In the genomic region with DNA sequence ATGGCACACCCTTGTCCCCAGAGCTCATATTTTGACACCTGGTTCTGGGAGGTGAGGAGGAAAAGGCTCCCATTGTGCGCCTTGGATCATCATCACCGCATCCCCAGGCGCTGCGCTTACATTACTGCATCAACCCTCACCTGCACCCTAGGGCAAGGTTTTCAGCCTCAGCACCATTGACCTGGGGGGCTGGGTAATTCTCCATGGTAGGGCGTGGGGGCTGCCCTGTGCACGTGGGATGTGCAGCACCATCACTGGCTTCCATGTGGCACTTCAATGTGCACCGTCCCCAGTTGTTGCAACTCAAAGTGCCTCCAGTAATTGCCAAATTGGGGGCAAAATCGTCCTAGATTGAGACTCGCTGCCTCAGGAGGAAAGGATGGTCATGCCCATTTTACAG, we compare ENCODE assay signal across 26 cellular contexts.
"Had no signal": no experiment of that assay in that cellular context is flagged by ENCODE, and none has a peak within 500 bp of the region (broad histone marks: within the 10 kb centered on the region; RNA-seq: fewer than 3 reads in every experiment).

No MANE protein-coding gene starts in this region.

- H3K79me2 ChIP-seq: hepatocyte, parathyroid adenoma had no signal

- H3K27ac ChIP-seq: brain microvascular endothelial cell, hepatocyte, parathyroid adenoma, psoas muscle, thyroid gland had no signal

- H2AFZ ChIP-seq: hepatocyte, parathyroid adenoma had no signal

- H3K4me3 Mint-ChIP-seq: activated naive CD4-positive, alpha-beta T cell treated with anti-CD3 and anti-CD28 coated beads, Interleukin-2, amount 10 ng/mL, durations not matched to agents 7 days and 5 days; activated naive CD8-positive, alpha-beta T cell treated with anti-CD3 and anti-CD28 coated beads, Interleukin-2, amount 10 ng/mL, durations not matched to agents 7 days and 5 days; stimulated activated naive B cell treated with anti-CD40 and anti-IgM and Interleukin-4, amounts not matched to agents 10 μg/mL and 1 μg/mL and 100 μg/mL, for 72 hours; T-helper 2 cell treated with Interferon-gamma antibody and Interleukin-4, amounts not matched to agents 5 μg/mL and 100 μg/mL, for 36 hours had no signal

- DNase-seq: activated CD4-positive, alpha-beta T cell treated with anti-CD3 and anti-CD28 coated beads for 48 hours; activated CD4-positive, alpha-beta T cell treated with anti-CD3 and anti-CD28 coated beads, Interleukin-2, amount 50 U/mL, for 48 hours; activated CD8-positive, alpha-beta memory T cell treated with anti-CD3 and anti-CD28 coated beads, Interleukin-2, amount 50 U/mL, for 4 hours; activated gamma-delta T cell; activated naive CD4-positive, alpha-beta T cell treated with anti-CD3 and anti-CD28 coated beads, Interleukin-2, amount 10 ng/mL, durations not matched to agents 7 days and 5 days; activated naive CD8-positive, alpha-beta T cell treated with anti-CD3 and anti-CD28 coated beads, Interleukin-2, amount 10 ng/mL, durations not matched to agents 7 days and 5 days; activated T-cell treated with anti-CD3 and anti-CD28 coated beads, Interleukin-2, amount 50 U/mL, for 1 hour; brain microvascular endothelial cell; dorsolateral prefrontal cortex; effector memory CD4-positive, alpha-beta T cell; gastrocnemius medialis; mammary epithelial cell; stimulated activated CD4-positive, alpha-beta T cell treated with anti-CD3 and anti-CD28 coated beads, Interleukin-15, amount 100 ng/mL, for 24 hours; stimulated activated CD4-positive, alpha-beta T cell treated with anti-CD3 and anti-CD28 coated beads, Interleukin-2, amount 100 ng/mL, for 24 hours; stimulated activated naive B cell treated with anti-CD40 and anti-IgM and Interleukin-4, amounts not matched to agents 10 μg/mL and 1 μg/mL and 100 μg/mL, for 72 hours; upper lobe of right lung had no signal

- ATAC-seq: gastrocnemius medialis; left cardiac atrium; psoas muscle; stimulated activated naive B cell treated with anti-CD40 and anti-IgM and Interleukin-4, amounts not matched to agents 10 μg/mL and 1 μg/mL and 100 μg/mL, for 72 hours; upper lobe of right lung had no signal

- H3K4me2 ChIP-seq: hepatocyte had no signal

- H3K9me3 ChIP-seq: ascending aorta, gastrocnemius medialis, psoas muscle, right atrium auricular region, stomach, thyroid gland, upper lobe of right lung had no signal

- H3K27ac Mint-ChIP-seq: activated naive CD4-positive, alpha-beta T cell treated with anti-CD3 and anti-CD28 coated beads, Interleukin-2, amount 10 ng/mL, durations not matched to agents 7 days and 5 days; activated naive CD8-positive, alpha-beta T cell treated with anti-CD3 and anti-CD28 coated beads, Interleukin-2, amount 10 ng/mL, durations not matched to agents 7 days and 5 days; stimulated activated naive B cell treated with anti-CD40 and anti-IgM and Interleukin-4, amounts not matched to agents 10 μg/mL and 1 μg/mL and 100 μg/mL, for 72 hours; T-helper 2 cell treated with Interferon-gamma antibody and Interleukin-4, amounts not matched to agents 5 μg/mL and 100 μg/mL, for 36 hours had no signal

- H3K27me3 ChIP-seq: ascending aorta, dorsolateral prefrontal cortex, hepatocyte, right atrium auricular region, thyroid gland had no signal

- H3K4me1 ChIP-seq: parathyroid adenoma, psoas muscle had no signal

- H3K9me3 Mint-ChIP-seq: activated naive CD4-positive, alpha-beta T cell treated with anti-CD3 and anti-CD28 coated beads, Interleukin-2, amount 10 ng/mL, durations not matched to agents 7 days and 5 days; activated naive CD8-positive, alpha-beta T cell treated with anti-CD3 and anti-CD28 coated beads, Interleukin-2, amount 10 ng/mL, durations not matched to agents 7 days and 5 days; nephron; stimulated activated naive B cell treated with anti-CD40 and anti-IgM and Interleukin-4, amounts not matched to agents 10 μg/mL and 1 μg/mL and 100 μg/mL, for 72 hours; T-helper 2 cell treated with Interferon-gamma antibody and Interleukin-4, amounts not matched to agents 5 μg/mL and 100 μg/mL, for 36 hours had no signal

- H3K9ac ChIP-seq: parathyroid adenoma had no signal

- H3K36me3 Mint-ChIP-seq: activated naive CD4-positive, alpha-beta T cell treated with anti-CD3 and anti-CD28 coated beads, Interleukin-2, amount 10 ng/mL, durations not matched to agents 7 days and 5 days; activated naive CD8-positive, alpha-beta T cell treated with anti-CD3 and anti-CD28 coated beads, Interleukin-2, amount 10 ng/mL, durations not matched to agents 7 days and 5 days had no signal
